1 cellular context compared by ENCODE assay signal in the genomic region with DNA sequence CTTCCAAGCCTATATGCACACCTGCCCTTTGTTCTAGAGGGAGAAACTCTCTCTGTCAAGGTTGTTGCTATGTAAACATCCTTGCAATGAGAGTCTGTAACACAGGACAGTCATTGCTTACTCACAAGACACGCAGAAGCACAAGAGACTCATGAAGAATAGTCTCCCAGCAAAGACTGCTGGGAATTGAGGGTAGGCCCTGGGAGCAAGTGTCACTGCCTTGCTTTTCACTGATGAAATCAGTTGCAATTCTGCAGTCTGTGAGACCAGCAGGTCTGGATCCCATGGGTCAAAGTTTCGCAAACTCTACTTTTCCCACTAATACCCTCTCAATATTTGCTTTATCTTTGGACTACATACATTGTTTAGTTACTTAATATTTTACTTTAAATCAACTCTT.
TF ChIP-seq lines count a peak whose summit lies in the region.

No MANE protein-coding gene starts in this region.

TF ChIP-seq in K562, 482 proteins besides CTCF, POLR2A, EP300 and RAD21 (continued from another document and continues in another):
- TF ChIP-seq TSHZ1 (CRISPR knock-in tag; IDR thresholded peaks at IDR 0.05) (no peak), POU5F1 (IDR thresholded peaks at IDR 0.05; ENCODE audit: borderline replicate concordance, low read depth, low read length, partially characterized antibody) (no peak), FOSL1 (tag; conservative IDR thresholded peaks at IDR 0.05) (peak; percentile 65), ZNF175 (CRISPR knock-in tag; IDR thresholded peaks at IDR 0.05; ENCODE audit: low read depth) (peak; percentile 77; the same call in 1 of the 2 replicates), MIER1 (IDR thresholded peaks at IDR 0.05; ENCODE audit: low read depth) (no peak), NUFIP1 (IDR thresholded peaks at IDR 0.05; ENCODE audit: partially characterized antibody) (no peak), SMAD4 (CRISPR knock-in tag; conservative IDR thresholded peaks at IDR 0.05) (peak; percentile 84), NR0B1 (IDR thresholded peaks at IDR 0.05; ENCODE audit: partially characterized antibody) (no peak), CBX1 (IDR thresholded peaks at IDR 0.05; ENCODE audit: low read depth) (no peak), PTRF (tag; IDR thresholded peaks at IDR 0.05) (no peak), RNF2 (IDR thresholded peaks at IDR 0.05) (no peak), WHSC1 (IDR thresholded peaks at IDR 0.05; ENCODE audit: low read length) (no peak), E2F8 (IDR thresholded peaks at IDR 0.05; ENCODE audit: low read depth, partially characterized antibody) (no peak), KLF10 (CRISPR knock-in tag; IDR thresholded peaks at IDR 0.05) (no peak), C11orf30 (IDR thresholded peaks at IDR 0.05; ENCODE audit: low read depth) (no peak), SAP30 (IDR thresholded peaks at IDR 0.05; ENCODE audit: borderline replicate concordance, insufficient read depth, low read depth, low read length, poor library complexity, severe bottlenecking) (no peak), LCOR (CRISPR knock-in tag; IDR thresholded peaks at IDR 0.05) (no peak), PHB2 (IDR thresholded peaks at IDR 0.05; ENCODE audit: low read depth) (no peak), CC2D1A (IDR thresholded peaks at IDR 0.05) (no peak), JUND (IDR thresholded peaks at IDR 0.05; ENCODE audit: borderline replicate concordance, low read depth, low read length) (peak; percentile 13; the same call in 1 of the 2 replicates), JUND (tag; IDR thresholded peaks at IDR 0.05; ENCODE audit: borderline replicate concordance, low read depth, low read length) (no peak), HNRNPUL1 (IDR thresholded peaks at IDR 0.05; ENCODE audit: low read length) (no peak), HOXB6 (CRISPR knock-in tag; IDR thresholded peaks at IDR 0.05; ENCODE audit: borderline replicate concordance) (no peak), MXD1 (CRISPR knock-in tag; IDR thresholded peaks at IDR 0.05; ENCODE audit: borderline replicate concordance, poor library complexity, severe bottlenecking) (no peak), SIN3A (IDR thresholded peaks at IDR 0.05; ENCODE audit: borderline replicate concordance in 2 of 2, control insufficient read depth in 1 of 2, low read depth in 2 of 2, low read length in 2 of 2) (no peak), MTF1 (CRISPR knock-in tag; IDR thresholded peaks at IDR 0.05; ENCODE audit: borderline replicate concordance) (no peak), E2F3 (CRISPR knock-in tag; IDR thresholded peaks at IDR 0.05) (no peak), ZSCAN32 (CRISPR knock-in tag; IDR thresholded peaks at IDR 0.05) (no peak), PHTF2 (CRISPR knock-in tag; IDR thresholded peaks at IDR 0.05) (no peak), HLTF (IDR thresholded peaks at IDR 0.05) (no peak), ARID1B (IDR thresholded peaks at IDR 0.05) (no peak)
- TF ChIP-seq, protein P1, sequence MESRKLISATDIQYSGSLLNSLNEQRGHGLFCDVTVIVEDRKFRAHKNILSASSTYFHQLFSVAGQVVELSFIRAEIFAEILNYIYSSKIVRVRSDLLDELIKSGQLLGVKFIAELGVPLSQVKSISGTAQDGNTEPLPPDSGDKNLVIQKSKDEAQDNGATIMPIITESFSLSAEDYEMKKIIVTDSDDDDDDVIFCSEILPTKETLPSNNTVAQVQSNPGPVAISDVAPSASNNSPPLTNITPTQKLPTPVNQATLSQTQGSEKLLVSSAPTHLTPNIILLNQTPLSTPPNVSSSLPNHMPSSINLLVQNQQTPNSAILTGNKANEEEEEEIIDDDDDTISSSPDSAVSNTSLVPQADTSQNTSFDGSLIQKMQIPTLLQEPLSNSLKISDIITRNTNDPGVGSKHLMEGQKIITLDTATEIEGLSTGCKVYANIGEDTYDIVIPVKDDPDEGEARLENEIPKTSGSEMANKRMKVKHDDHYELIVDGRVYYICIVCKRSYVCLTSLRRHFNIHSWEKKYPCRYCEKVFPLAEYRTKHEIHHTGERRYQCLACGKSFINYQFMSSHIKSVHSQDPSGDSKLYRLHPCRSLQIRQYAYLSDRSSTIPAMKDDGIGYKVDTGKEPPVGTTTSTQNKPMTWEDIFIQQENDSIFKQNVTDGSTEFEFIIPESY (CRISPR knock-in tag; IDR thresholded peaks at IDR 0.05) = no peak
- TF ChIP-seq, protein P2, sequence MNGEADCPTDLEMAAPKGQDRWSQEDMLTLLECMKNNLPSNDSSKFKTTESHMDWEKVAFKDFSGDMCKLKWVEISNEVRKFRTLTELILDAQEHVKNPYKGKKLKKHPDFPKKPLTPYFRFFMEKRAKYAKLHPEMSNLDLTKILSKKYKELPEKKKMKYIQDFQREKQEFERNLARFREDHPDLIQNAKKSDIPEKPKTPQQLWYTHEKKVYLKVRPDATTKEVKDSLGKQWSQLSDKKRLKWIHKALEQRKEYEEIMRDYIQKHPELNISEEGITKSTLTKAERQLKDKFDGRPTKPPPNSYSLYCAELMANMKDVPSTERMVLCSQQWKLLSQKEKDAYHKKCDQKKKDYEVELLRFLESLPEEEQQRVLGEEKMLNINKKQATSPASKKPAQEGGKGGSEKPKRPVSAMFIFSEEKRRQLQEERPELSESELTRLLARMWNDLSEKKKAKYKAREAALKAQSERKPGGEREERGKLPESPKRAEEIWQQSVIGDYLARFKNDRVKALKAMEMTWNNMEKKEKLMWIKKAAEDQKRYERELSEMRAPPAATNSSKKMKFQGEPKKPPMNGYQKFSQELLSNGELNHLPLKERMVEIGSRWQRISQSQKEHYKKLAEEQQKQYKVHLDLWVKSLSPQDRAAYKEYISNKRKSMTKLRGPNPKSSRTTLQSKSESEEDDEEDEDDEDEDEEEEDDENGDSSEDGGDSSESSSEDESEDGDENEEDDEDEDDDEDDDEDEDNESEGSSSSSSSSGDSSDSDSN (IDR thresholded peaks at IDR 0.05; ENCODE audit: borderline replicate concordance in 1 of 2, low read depth in 2 of 2, low read length in 2 of 2) = no peak
- TF ChIP-seq, protein P3, sequence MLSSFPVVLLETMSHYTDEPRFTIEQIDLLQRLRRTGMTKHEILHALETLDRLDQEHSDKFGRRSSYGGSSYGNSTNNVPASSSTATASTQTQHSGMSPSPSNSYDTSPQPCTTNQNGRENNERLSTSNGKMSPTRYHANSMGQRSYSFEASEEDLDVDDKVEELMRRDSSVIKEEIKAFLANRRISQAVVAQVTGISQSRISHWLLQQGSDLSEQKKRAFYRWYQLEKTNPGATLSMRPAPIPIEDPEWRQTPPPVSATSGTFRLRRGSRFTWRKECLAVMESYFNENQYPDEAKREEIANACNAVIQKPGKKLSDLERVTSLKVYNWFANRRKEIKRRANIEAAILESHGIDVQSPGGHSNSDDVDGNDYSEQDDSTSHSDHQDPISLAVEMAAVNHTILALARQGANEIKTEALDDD (IDR thresholded peaks at IDR 0.05) = no peak
- TF ChIP-seq, protein P4, sequence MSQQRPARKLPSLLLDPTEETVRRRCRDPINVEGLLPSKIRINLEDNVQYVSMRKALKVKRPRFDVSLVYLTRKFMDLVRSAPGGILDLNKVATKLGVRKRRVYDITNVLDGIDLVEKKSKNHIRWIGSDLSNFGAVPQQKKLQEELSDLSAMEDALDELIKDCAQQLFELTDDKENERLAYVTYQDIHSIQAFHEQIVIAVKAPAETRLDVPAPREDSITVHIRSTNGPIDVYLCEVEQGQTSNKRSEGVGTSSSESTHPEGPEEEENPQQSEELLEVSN (IDR thresholded peaks at IDR 0.05; ENCODE audit: borderline replicate concordance in 1 of 2, extremely low read depth in 1 of 2, insufficient read depth in 1 of 2, insufficient read length in 1 of 2, low read depth in 1 of 2, low read length in 1 of 2, poor library complexity in 1 of 2, severe bottlenecking in 1 of 2) = no peak
- TF ChIP-seq, protein P5, sequence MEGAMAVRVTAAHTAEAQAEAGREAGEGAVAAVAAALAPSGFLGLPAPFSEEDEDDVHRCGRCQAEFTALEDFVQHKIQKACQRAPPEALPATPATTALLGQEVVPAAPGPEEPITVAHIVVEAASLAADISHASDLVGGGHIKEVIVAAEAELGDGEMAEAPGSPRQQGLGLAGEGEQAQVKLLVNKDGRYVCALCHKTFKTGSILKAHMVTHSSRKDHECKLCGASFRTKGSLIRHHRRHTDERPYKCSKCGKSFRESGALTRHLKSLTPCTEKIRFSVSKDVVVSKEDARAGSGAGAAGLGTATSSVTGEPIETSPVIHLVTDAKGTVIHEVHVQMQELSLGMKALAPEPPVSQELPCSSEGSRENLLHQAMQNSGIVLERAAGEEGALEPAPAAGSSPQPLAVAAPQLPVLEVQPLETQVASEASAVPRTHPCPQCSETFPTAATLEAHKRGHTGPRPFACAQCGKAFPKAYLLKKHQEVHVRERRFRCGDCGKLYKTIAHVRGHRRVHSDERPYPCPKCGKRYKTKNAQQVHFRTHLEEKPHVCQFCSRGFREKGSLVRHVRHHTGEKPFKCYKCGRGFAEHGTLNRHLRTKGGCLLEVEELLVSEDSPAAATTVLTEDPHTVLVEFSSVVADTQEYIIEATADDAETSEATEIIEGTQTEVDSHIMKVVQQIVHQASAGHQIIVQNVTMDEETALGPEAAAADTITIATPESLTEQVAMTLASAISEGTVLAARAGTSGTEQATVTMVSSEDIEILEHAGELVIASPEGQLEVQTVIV (CRISPR knock-in tag; IDR thresholded peaks at IDR 0.05; ENCODE audit: borderline replicate concordance) = no peak
- TF ChIP-seq, protein P6, sequence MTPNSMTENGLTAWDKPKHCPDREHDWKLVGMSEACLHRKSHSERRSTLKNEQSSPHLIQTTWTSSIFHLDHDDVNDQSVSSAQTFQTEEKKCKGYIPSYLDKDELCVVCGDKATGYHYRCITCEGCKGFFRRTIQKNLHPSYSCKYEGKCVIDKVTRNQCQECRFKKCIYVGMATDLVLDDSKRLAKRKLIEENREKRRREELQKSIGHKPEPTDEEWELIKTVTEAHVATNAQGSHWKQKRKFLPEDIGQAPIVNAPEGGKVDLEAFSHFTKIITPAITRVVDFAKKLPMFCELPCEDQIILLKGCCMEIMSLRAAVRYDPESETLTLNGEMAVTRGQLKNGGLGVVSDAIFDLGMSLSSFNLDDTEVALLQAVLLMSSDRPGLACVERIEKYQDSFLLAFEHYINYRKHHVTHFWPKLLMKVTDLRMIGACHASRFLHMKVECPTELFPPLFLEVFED (CRISPR knock-in tag; conservative IDR thresholded peaks at IDR 0.05) = no peak
